ENCODE assay signal across 8 cellular contexts in genomic region chr17:67717192-67717623, GRCh38. TPM values are rescaled to one million over a fixed set of nuclear protein-coding genes. Genes with fewer than 3 reads are reported as not detected.
A peak's percentile ranks its signal among the peaks of the same experiment; 100 is the strongest.
DNase-seq lines count a peak whose midpoint lies in the region; ATAC-seq and TF ChIP-seq lines count a peak whose summit lies in the region.

No MANE protein-coding gene starts in this region.

- WGBS in heart left ventricle, 4 donors, result 1 to 2% (median 2%) methylated on average over 5 of the region's 5 CpGs
- WGBS in adrenal gland, 4 donors, result 0 to 2% (median 1%) methylated on average over 5 of the region's 5 CpGs
- WGBS in liver, result under 1% methylated on average over 5 of the region's 5 CpGs
- 0 to 2% methylated on average over 5 of the region's 5 CpGs for WGBS in tibial nerve, 2 donors

- H3K9ac ChIP-seq in liver (ENCODE audit: low read depth in 1 of 2, low read length in 2 of 2), result peak overlapping the region; percentile 53 to 80

- no peak for ATAC-seq in heart left ventricle
- ATAC-seq in GM19328 (IDR thresholded peaks at IDR 0.05; ENCODE audit: unreplicated experiment), result no peak

- H3K36me3 ChIP-seq in heart left ventricle (peaks cover 4 to 28% (median 25%) of the 10 kb centered on the region in 9 donors), adrenal gland (replicated peaks in 1 of 2) (peaks cover 0 to 19% of the 10 kb centered on the region in 2 donors), liver (ENCODE audit: control insufficient read depth in 4 of 4, insufficient read depth in 3 of 4, low read depth in 1 of 4, low read length in 3 of 4) (peaks cover 3 to 17% (median 15%) of the 10 kb centered on the region in 4 donors), tibial nerve (peaks cover 0 to 19% (median 10%) of the 10 kb centered on the region in 3 donors)

- H3K4me1 ChIP-seq in heart left ventricle, result peaks cover 0 to 24% (median 18%) of the 10 kb centered on the region in 12 donors
- H3K4me1 ChIP-seq in adrenal gland (replicated peaks in 1 of 2), result peaks cover 15 to 24% of the 10 kb centered on the region in 2 donors
- peaks cover 8 to 21% (median 11%) of the 10 kb centered on the region in 4 donors for H3K4me1 ChIP-seq in liver (ENCODE audit: control insufficient read depth in 4 of 4, insufficient read depth in 4 of 4, low read length in 3 of 4)
- peaks cover 0 to 22% (median 12%) of the 10 kb centered on the region in 4 donors for H3K4me1 ChIP-seq in tibial nerve

- intact Hi-C loops in heart left ventricle (cut with DNase I), result loop anchor here in 4 of 10 donors (1.0 to 10.0 kb wide), 4 partner anchors 108 to 352 kb away; partner anchors contain the start of genes BPTF (in 3 of the 4) and PSMD12 (in 1 of the 4)
- intact Hi-C loops in cardiac septum (cut with DNase I), result loop anchor here (2.0 to 5.0 kb wide), 2 partner anchors 108 to 530 kb away; partner anchors contain the start of genes AMZ2 and BPTF
- intact Hi-C loops in adrenal gland (cut with DNase I), result no loop called here

- TF ChIP-seq POLR2A in heart left ventricle (IDR thresholded peaks at IDR 0.05) (no peak), adrenal gland (IDR thresholded peaks at IDR 0.05) (no peak), tibial nerve (IDR thresholded peaks at IDR 0.05) (no peak)

- H3K9me3 ChIP-seq in heart left ventricle, result no peaks in the 10 kb centered on the region
- no peaks in the 10 kb centered on the region for H3K9me3 ChIP-seq in adrenal gland (replicated peaks in 1 of 3)
- H3K9me3 ChIP-seq in liver (ENCODE audit: control insufficient read depth in 4 of 4, low read length in 3 of 4), result no peaks in the 10 kb centered on the region
- no peaks in the 10 kb centered on the region for H3K9me3 ChIP-seq in tibial nerve

- no peak for TF ChIP-seq RAD21 in liver (IDR thresholded peaks at IDR 0.05)

- H3K27me3 ChIP-seq in heart left ventricle (no peaks in the 10 kb centered on the region), adrenal gland (no peaks in the 10 kb centered on the region), liver (ENCODE audit: control insufficient read depth in 4 of 4, insufficient read depth in 4 of 4, low read length in 3 of 4) (no peaks in the 10 kb centered on the region), tibial nerve (no peaks in the 10 kb centered on the region)

- H3K4me3 ChIP-seq in heart left ventricle (peak overlapping the region in 11 of 12 donors; percentile 62 to 99 (median 79)), adrenal gland (peak overlapping the region in 2 of 4 donors; percentile 53 to 80), liver (ENCODE audit: low read depth in 1 of 3, low read length in 3 of 3) (peak overlapping the region; percentile 38 to 77 (median 58)), tibial nerve (peak overlapping the region; percentile 81 to 91 (median 88))

- TF ChIP-seq CTCF in heart left ventricle (IDR thresholded peaks at IDR 0.05), result no peak
- no peak for TF ChIP-seq CTCF in adrenal gland (IDR thresholded peaks at IDR 0.05)
- no peak for TF ChIP-seq CTCF in liver (IDR thresholded peaks at IDR 0.05; ENCODE audit: low read depth, low read length, missing input control)
- no peak for TF ChIP-seq CTCF in tibial nerve (IDR thresholded peaks at IDR 0.05)

- H3K27ac ChIP-seq in heart left ventricle, result peak overlapping the region in 11 of 12 donors; percentile 57 to 94 (median 83)
- peak overlapping the region in 4 of 5 donors; percentile 7 to 92 (median 80) for H3K27ac ChIP-seq in adrenal gland
- H3K27ac ChIP-seq in liver (ENCODE audit: low read depth in 1 of 2, low read length in 2 of 2), result peak overlapping the region; percentile 52 to 53
- H3K27ac ChIP-seq in tibial nerve, result peak overlapping the region; percentile 82 to 93 (median 90)

- DNase-seq in heart left ventricle (no peak), cardiac septum (ENCODE audit: low spot score) (no peak), adrenal gland (no peak), tibial nerve (ENCODE audit: low spot score in 2 of 2) (no peak), NCI-H526 (lab: John Stamatoyannopoulos, UW) (no peak), NCI-H82 treated with DMSO at 0.1 percent for 48 hours (lab: John Stamatoyannopoulos, UW; ENCODE audit: unreplicated experiment) (no peak)

- TF ChIP-seq EP300 in tibial nerve (IDR thresholded peaks at IDR 0.05), result no peak

TF ChIP-seq in liver, 16 proteins besides CTCF, POLR2A, EP300 and RAD21:
- TF ChIP-seq YY1 (IDR thresholded peaks at IDR 0.05) (no peak), FOXA1 (IDR thresholded peaks at IDR 0.05) (no peak), MAX (IDR thresholded peaks at IDR 0.05) (no peak), TAF1 (conservative IDR thresholded peaks at IDR 0.05) (no peak), SP1 (IDR thresholded peaks at IDR 0.05) (no peak), RXRA (IDR thresholded peaks at IDR 0.05) (no peak), JUND (IDR thresholded peaks at IDR 0.05) (no peak), FOXA2 (IDR thresholded peaks at IDR 0.05) (no peak), EGR1 (IDR thresholded peaks at IDR 0.05; ENCODE audit: low read depth in 2 of 2) (no peak), GABPA (IDR thresholded peaks at IDR 0.05 in 1 of 2, conservative IDR thresholded peaks at IDR 0.05 in 1 of 2) (no peak), HNF4A (conservative IDR thresholded peaks at IDR 0.05) (no peak), ATF3 (IDR thresholded peaks at IDR 0.05) (no peak), NR2F2 (IDR thresholded peaks at IDR 0.05) (no peak), ZBTB33 (IDR thresholded peaks at IDR 0.05) (no peak), REST (IDR thresholded peaks at IDR 0.05) (no peak), HNF4G (IDR thresholded peaks at IDR 0.05) (no peak)

RNA-seq across cellular contexts. Expression of gene NOL11, which starts 0.5 kb away (rescaled TPM):
- total RNA-seq in heart left ventricle (10 to 100 TPM; 18.1 to 29.6 (median 22.5) TPM), cardiac septum (22.0 TPM), adrenal gland (10 to 100 TPM; 18.3 to 37.3 (median 31.6) TPM), liver (10 to 100 TPM; 20.2 to 27.2 TPM), tibial nerve (10 to 100 TPM; 21.6 to 35.8 (median 32.1) TPM)
- polyA plus RNA-seq in heart left ventricle (10 to 100 TPM; 25.5 to 34.0 TPM), adrenal gland (10 to 100 TPM; 37.7 to 58.2 (median 52.8) TPM), liver (10 to 100 TPM; 11.8 to 21.1 TPM)
